ENCODE assay signal across 26 cellular contexts in genomic region chr22:49322861-49323622, GRCh38.
DNase-seq lines count a peak whose midpoint lies in the region; ATAC-seq, FAIRE-seq and TF ChIP-seq lines count a peak whose summit lies in the region.
"Had no signal": no experiment of that assay in that cellular context is flagged by ENCODE, and none has a peak within 500 bp of the region (broad histone marks: within the 10 kb centered on the region; RNA-seq: fewer than 3 reads in every experiment).

No MANE protein-coding gene starts in this region.

- H3K36me3 Mint-ChIP-seq in activated CD8-positive, alpha-beta T cell treated with anti-CD3 and anti-CD28 coated beads, Interleukin-2, amount 10 ng/mL, durations not matched to agents 7 days and 5 days (ENCODE audit: low read depth) = no peaks in the 10 kb centered on the region
- no peaks in the 10 kb centered on the region for H3K36me3 Mint-ChIP-seq in activated CD8-positive, alpha-beta T cell treated with anti-CD3 and anti-CD28 coated beads for 36 hours (ENCODE audit: low read depth)
- no peaks in the 10 kb centered on the region for H3K36me3 Mint-ChIP-seq in type B pancreatic cell
- H3K36me3 Mint-ChIP-seq in activated CD4-positive, alpha-beta T cell treated with anti-CD3 and anti-CD28 coated beads for 36 hours (ENCODE audit: low read depth) = no peaks in the 10 kb centered on the region
- H3K36me3 Mint-ChIP-seq: IgD-negative memory B cell had no signal

- peak; percentile 9 for DNase-seq in activated CD8-positive, alpha-beta T cell treated with anti-CD3 and anti-CD28 coated beads, Interleukin-2, amount 10 ng/mL, durations not matched to agents 7 days and 5 days
- no peak for DNase-seq in activated CD8-positive, alpha-beta T cell treated with anti-CD3 and anti-CD28 coated beads for 36 hours
- DNase-seq in HTR-8/SVneo (ENCODE audit: insufficient read length, low spot score) (no peak), mesenteric fat pad (ENCODE audit: low spot score) (peak; percentile 53), type B pancreatic cell (ENCODE audit: extremely low spot score, unreplicated experiment) (peak; percentile 48), caudate nucleus (lab: John Stamatoyannopoulos, UW) (no peak)
- no peak for DNase-seq in activated CD4-positive, alpha-beta T cell treated with anti-CD3 and anti-CD28 coated beads for 36 hours
- DNase-seq: activated CD4-positive, alpha-beta T cell treated with anti-CD3 and anti-CD28 coated beads, Interleukin-2, amount 50 U/mL, for 1 hour; activated naive CD4-positive, alpha-beta T cell treated with anti-CD3 and anti-CD28 coated beads for 36 hours; activated T-cell treated with anti-CD3 and anti-CD28 coated beads, Interleukin-2, amount 50 U/mL, for 1 hour; anterior cingulate cortex; BE2C; Caco-2; left ventricle myocardium inferior; NCI-H1417; NCI-H2107; PC-9; SHP77; stimulated activated naive B cell treated with anti-CD40 and anti-IgM and Interleukin-4, amounts not matched to agents 10 μg/mL and 1 μg/mL and 100 μg/mL, for 72 hours; T-helper 1 cell had no signal

- POLR2A ChIA-PET in activated CD8-positive, alpha-beta T cell treated with anti-CD3 and anti-CD28 coated beads, Interleukin-2, amount 10 ng/mL, durations not matched to agents 7 days and 5 days (lab: Charles Lee) = no interaction called here
- POLR2A ChIA-PET in activated CD8-positive, alpha-beta T cell treated with anti-CD3 and anti-CD28 coated beads for 36 hours (lab: Charles Lee) = no interaction called here
- POLR2A ChIA-PET in activated CD4-positive, alpha-beta T cell treated with anti-CD3 and anti-CD28 coated beads for 36 hours (lab: Charles Lee) = no interaction called here

- H3K9me3 Mint-ChIP-seq in activated CD8-positive, alpha-beta T cell treated with anti-CD3 and anti-CD28 coated beads, Interleukin-2, amount 10 ng/mL, durations not matched to agents 7 days and 5 days (ENCODE audit: insufficient read depth) = no peaks in the 10 kb centered on the region
- H3K9me3 Mint-ChIP-seq in activated CD8-positive, alpha-beta T cell treated with anti-CD3 and anti-CD28 coated beads for 36 hours = peaks cover 3% of the 10 kb centered on the region
- H3K9me3 Mint-ChIP-seq in type B pancreatic cell = peaks cover 6% of the 10 kb centered on the region
- H3K9me3 Mint-ChIP-seq in activated CD4-positive, alpha-beta T cell treated with anti-CD3 and anti-CD28 coated beads for 36 hours (ENCODE audit: low read depth) = peaks cover 3% of the 10 kb centered on the region

- intact Hi-C loops in activated CD8-positive, alpha-beta T cell treated with anti-CD3 and anti-CD28 coated beads for 36 hours (cut with micrococcal nuclease) = no loop called here
- intact Hi-C loops in activated CD4-positive, alpha-beta T cell treated with anti-CD3 and anti-CD28 coated beads for 36 hours (cut with DNase I, micrococcal nuclease) = no loop called here

- peak; percentile 62 for FAIRE-seq in HTR-8/SVneo (lab: Jason Lieb, UNC)
- FAIRE-seq: A204.1 had no signal

- H3K27me3 Mint-ChIP-seq in activated CD8-positive, alpha-beta T cell treated with anti-CD3 and anti-CD28 coated beads, Interleukin-2, amount 10 ng/mL, durations not matched to agents 7 days and 5 days (ENCODE audit: low read depth) = peaks cover 17% of the 10 kb centered on the region
- peaks cover 23% of the 10 kb centered on the region for H3K27me3 Mint-ChIP-seq in activated CD8-positive, alpha-beta T cell treated with anti-CD3 and anti-CD28 coated beads for 36 hours
- peaks cover 39% of the 10 kb centered on the region for H3K27me3 Mint-ChIP-seq in type B pancreatic cell
- peaks cover 33% of the 10 kb centered on the region for H3K27me3 Mint-ChIP-seq in activated CD4-positive, alpha-beta T cell treated with anti-CD3 and anti-CD28 coated beads for 36 hours

- CTCF ChIA-PET in activated CD8-positive, alpha-beta T cell treated with anti-CD3 and anti-CD28 coated beads, Interleukin-2, amount 10 ng/mL, durations not matched to agents 7 days and 5 days (lab: Charles Lee) = interaction anchor here (1.2 kb wide), 1 partner anchor 18 kb away, joined by 3 read pairs; no protein-coding TSS in a partner anchor
- CTCF ChIA-PET in activated CD8-positive, alpha-beta T cell treated with anti-CD3 and anti-CD28 coated beads for 36 hours (lab: Charles Lee) = no interaction called here
- CTCF ChIA-PET in activated CD4-positive, alpha-beta T cell treated with anti-CD3 and anti-CD28 coated beads for 36 hours (lab: Charles Lee) = interaction anchor here (0.6 to 1.4 kb wide), 2 partner anchors 18 to 787 kb away, joined by 3 to 6 read pairs; no protein-coding TSS in a partner anchor

- H3K4me3 Mint-ChIP-seq in activated CD8-positive, alpha-beta T cell treated with anti-CD3 and anti-CD28 coated beads, Interleukin-2, amount 10 ng/mL, durations not matched to agents 7 days and 5 days = no peak overlapping the region
- no peak overlapping the region for H3K4me3 Mint-ChIP-seq in activated CD8-positive, alpha-beta T cell treated with anti-CD3 and anti-CD28 coated beads for 36 hours
- no peak overlapping the region for H3K4me3 Mint-ChIP-seq in type B pancreatic cell
- H3K4me3 Mint-ChIP-seq in activated CD4-positive, alpha-beta T cell treated with anti-CD3 and anti-CD28 coated beads for 36 hours = no peak overlapping the region
- H3K4me3 Mint-ChIP-seq: activated naive CD4-positive, alpha-beta T cell treated with anti-CD3 and anti-CD28 coated beads for 36 hours; IgD-negative memory B cell; neural crest cell; stimulated activated naive B cell treated with anti-CD40 and anti-IgM and Interleukin-4, amounts not matched to agents 10 μg/mL and 1 μg/mL and 100 μg/mL, for 72 hours had no signal

- no peak for ATAC-seq in activated CD8-positive, alpha-beta T cell treated with anti-CD3 and anti-CD28 coated beads, Interleukin-2, amount 10 ng/mL, durations not matched to agents 7 days and 5 days
- no peak for ATAC-seq in activated CD8-positive, alpha-beta T cell treated with anti-CD3 and anti-CD28 coated beads for 36 hours
- ATAC-seq in activated CD4-positive, alpha-beta T cell treated with anti-CD3 and anti-CD28 coated beads for 36 hours = no peak
- ATAC-seq in GM18907 (IDR thresholded peaks at IDR 0.05; ENCODE audit: unreplicated experiment) = no peak
- ATAC-seq: stimulated activated naive B cell treated with anti-CD40 and anti-IgM and Interleukin-4, amounts not matched to agents 10 μg/mL and 1 μg/mL and 100 μg/mL, for 72 hours had no signal

- no peak overlapping the region for H3K27ac Mint-ChIP-seq in activated CD8-positive, alpha-beta T cell treated with anti-CD3 and anti-CD28 coated beads, Interleukin-2, amount 10 ng/mL, durations not matched to agents 7 days and 5 days
- H3K27ac Mint-ChIP-seq in activated CD8-positive, alpha-beta T cell treated with anti-CD3 and anti-CD28 coated beads for 36 hours = no peak overlapping the region
- H3K27ac Mint-ChIP-seq in type B pancreatic cell = no peak overlapping the region
- no peak overlapping the region for H3K27ac Mint-ChIP-seq in activated CD4-positive, alpha-beta T cell treated with anti-CD3 and anti-CD28 coated beads for 36 hours
- H3K27ac Mint-ChIP-seq: activated naive CD4-positive, alpha-beta T cell treated with anti-CD3 and anti-CD28 coated beads for 36 hours; stimulated activated naive B cell treated with anti-CD40 and anti-IgM and Interleukin-4, amounts not matched to agents 10 μg/mL and 1 μg/mL and 100 μg/mL, for 72 hours had no signal

- H3K4me1 Mint-ChIP-seq in activated CD8-positive, alpha-beta T cell treated with anti-CD3 and anti-CD28 coated beads, Interleukin-2, amount 10 ng/mL, durations not matched to agents 7 days and 5 days (ENCODE audit: low read depth) = no peaks in the 10 kb centered on the region
- H3K4me1 Mint-ChIP-seq in activated CD8-positive, alpha-beta T cell treated with anti-CD3 and anti-CD28 coated beads for 36 hours (ENCODE audit: low read depth) = no peaks in the 10 kb centered on the region
- no peaks in the 10 kb centered on the region for H3K4me1 Mint-ChIP-seq in type B pancreatic cell (ENCODE audit: unreplicated experiment)
- H3K4me1 Mint-ChIP-seq in activated CD4-positive, alpha-beta T cell treated with anti-CD3 and anti-CD28 coated beads for 36 hours = no peaks in the 10 kb centered on the region
- H3K4me1 Mint-ChIP-seq: neural crest cell; stimulated activated naive B cell treated with anti-CD40 and anti-IgM and Interleukin-4, amounts not matched to agents 10 μg/mL and 1 μg/mL and 100 μg/mL, for 72 hours had no signal

- no peak overlapping the region for H3K27ac ChIP-seq in caudate nucleus (ENCODE audit: low read depth, low read length)
- H3K27ac ChIP-seq: heart left ventricle, left ventricle myocardium inferior, PC-9, skin epidermis had no signal

- TF ChIP-seq CTCF in activated CD8-positive, alpha-beta T cell treated with anti-CD3 and anti-CD28 coated beads for 36 hours (IDR thresholded peaks at IDR 0.05) = no peak
- TF ChIP-seq CTCF in type B pancreatic cell (conservative IDR thresholded peaks at IDR 0.05) = no peak

Comparison
In these comparisons a context has a peak if more than half of its experiments do, and no peak if none do; other contexts are left out.
1. DNase-seq: peak in activated CD8-positive, alpha-beta T cell treated with anti-CD3 and anti-CD28 coated beads, Interleukin-2, amount 10 ng/mL, durations not matched to agents 7 days and 5 days (single experiment), mesenteric fat pad (single experiment) and type B pancreatic cell (single experiment); none in activated CD8-positive, alpha-beta T cell treated with anti-CD3 and anti-CD28 coated beads for 36 hours (single experiment), HTR-8/SVneo (single experiment), caudate nucleus (0 of 61) and activated CD4-positive, alpha-beta T cell treated with anti-CD3 and anti-CD28 coated beads for 36 hours (single experiment).